In the genomic region with DNA sequence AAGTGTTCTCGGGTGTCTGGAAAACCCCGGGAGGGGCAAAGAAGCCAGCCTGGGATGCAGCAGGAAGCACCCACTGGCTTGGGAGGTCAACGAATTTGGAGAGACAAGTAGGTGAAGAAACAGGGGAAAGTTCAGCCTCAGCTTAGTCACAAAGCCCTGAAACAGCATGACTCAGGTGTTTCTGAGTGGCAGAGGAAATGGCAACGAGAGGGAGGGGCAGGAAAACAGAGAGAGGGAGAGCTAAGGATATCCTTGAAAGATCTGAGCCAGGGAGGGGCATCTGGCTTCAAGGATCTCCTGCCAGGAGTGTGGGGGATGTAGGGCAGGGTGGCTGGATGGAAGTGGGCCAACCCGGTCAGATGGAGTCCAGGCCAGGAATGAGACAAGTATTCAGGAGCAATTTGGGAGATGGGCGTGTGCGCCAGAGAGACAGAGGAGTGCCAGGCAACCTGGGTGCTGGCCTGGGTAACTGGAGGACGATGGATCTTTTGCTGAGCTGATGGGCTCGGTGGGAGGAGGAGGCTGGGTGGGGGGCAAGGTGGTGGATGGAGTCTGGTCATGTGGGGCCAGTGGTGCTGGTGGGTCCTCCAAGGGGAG, we compare ENCODE assay signal across 8 cellular contexts. TPM values are rescaled to one million over a fixed set of nuclear protein-coding genes. Genes with fewer than 3 reads are reported as not detected.
DNase-seq lines count a peak whose midpoint lies in the region; ATAC-seq, FAIRE-seq and TF ChIP-seq lines count a peak whose summit lies in the region.

No MANE protein-coding gene starts in this region.

- TF ChIP-seq CTCF in ascending aorta (IDR thresholded peaks at IDR 0.05) (no peak), keratinocyte (optimal IDR thresholded peaks at IDR 0.05 in 1 of 3, IDR thresholded peaks at IDR 0.05 in 1 of 3, conservative IDR thresholded peaks at IDR 0.05 in 1 of 3; ENCODE audit: extremely low read depth in 1 of 3, insufficient read depth in 2 of 3, low read length in 3 of 3) (no peak)

- no peaks in the 10 kb centered on the region for H3K9me1 ChIP-seq in keratinocyte (ENCODE audit: control insufficient read depth, extremely low read depth, insufficient read depth, low read length)

- peak overlapping the region; percentile 29 for H3K9ac ChIP-seq in keratinocyte (ENCODE audit: control insufficient read depth, extremely low read depth, insufficient read depth, low read length)

- H3K27ac Mint-ChIP-seq in stimulated activated memory B cell treated with anti-CD40 and anti-IgM and Interleukin-4, amounts not matched to agents 10 μg/mL and 1 μg/mL and 100 μg/mL, for 72 hours, result peak overlapping the region; percentile 48

- dilution Hi-C loops in keratinocyte (cut with MboI; ENCODE audit: extremely low pct_ligation_motif_present, low sequenced_read_pairs), result no loop called here

- peak overlapping the region; percentile 57 for H2AFZ ChIP-seq in keratinocyte (ENCODE audit: control insufficient read depth, low read length)

- no peaks in the 10 kb centered on the region for H3K36me3 ChIP-seq in ascending aorta
- peaks cover 0 to 11% of the 10 kb centered on the region in 2 experiments for H3K36me3 ChIP-seq in keratinocyte (ENCODE audit: control insufficient read depth in 2 of 2, extremely low read depth in 1 of 2, insufficient read depth in 2 of 2, low read length in 2 of 2)

- intact Hi-C loops in ascending aorta (cut with DNase I), result loop anchor here (1.0 kb wide), 1 partner anchor 23 kb away; no protein-coding TSS in a partner anchor

- peaks cover 53% of the 10 kb centered on the region for H3K27me3 Mint-ChIP-seq in stimulated activated memory B cell treated with anti-CD40 and anti-IgM and Interleukin-4, amounts not matched to agents 10 μg/mL and 1 μg/mL and 100 μg/mL, for 72 hours

- H3K27me3 ChIP-seq in ascending aorta (no peaks in the 10 kb centered on the region), keratinocyte (ENCODE audit: control insufficient read depth, extremely low read depth, insufficient read depth, low read length) (no peaks in the 10 kb centered on the region)

- H3K4me3 Mint-ChIP-seq in stimulated activated memory B cell treated with anti-CD40 and anti-IgM and Interleukin-4, amounts not matched to agents 10 μg/mL and 1 μg/mL and 100 μg/mL, for 72 hours, result no peak overlapping the region

- H3K9me3 ChIP-seq in ascending aorta (no peaks in the 10 kb centered on the region), keratinocyte (ENCODE audit: control insufficient read depth, low read depth, low read length) (no peaks in the 10 kb centered on the region)

- H3K27ac ChIP-seq in ascending aorta, result peak overlapping the region; percentile 76
- peak overlapping the region; percentile 76 for H3K27ac ChIP-seq in keratinocyte (ENCODE audit: control insufficient read depth, insufficient read depth, low read length)

- no peaks in the 10 kb centered on the region for H3K36me3 Mint-ChIP-seq in stimulated activated memory B cell treated with anti-CD40 and anti-IgM and Interleukin-4, amounts not matched to agents 10 μg/mL and 1 μg/mL and 100 μg/mL, for 72 hours

- peaks cover 10% of the 10 kb centered on the region for H3K4me1 Mint-ChIP-seq in stimulated activated memory B cell treated with anti-CD40 and anti-IgM and Interleukin-4, amounts not matched to agents 10 μg/mL and 1 μg/mL and 100 μg/mL, for 72 hours

- H3K4me1 ChIP-seq in ascending aorta (peaks cover 18 to 37% of the 10 kb centered on the region in 2 donors), keratinocyte (ENCODE audit: control insufficient read depth, extremely low read depth, insufficient read depth, low read length) (peaks cover 28% of the 10 kb centered on the region)

- H3K79me2 ChIP-seq in keratinocyte (ENCODE audit: control insufficient read depth, insufficient read depth, low read length), result no peaks in the 10 kb centered on the region

- H4K20me1 ChIP-seq in keratinocyte (ENCODE audit: control insufficient read depth, extremely low read depth, insufficient read depth, low read length), result no peaks in the 10 kb centered on the region

- H3K4me2 ChIP-seq in keratinocyte (ENCODE audit: control insufficient read depth, extremely low read depth, insufficient read depth, low read depth, low read length), result peak overlapping the region; percentile 67

- FAIRE-seq in keratinocyte (lab: Jason Lieb, UNC), result peak; percentile 93

- no peak for ATAC-seq in stimulated activated memory B cell treated with anti-CD40 and anti-IgM and Interleukin-4, amounts not matched to agents 10 μg/mL and 1 μg/mL and 100 μg/mL, for 72 hours

- DNase-seq in activated T-cell treated with anti-CD3 and anti-CD28 coated beads for 48 hours (ENCODE audit: low read depth), result peak; percentile 10
- DNase-seq in activated T-cell treated with anti-CD3 and anti-CD28 coated beads, Interleukin-2, amount 50 U/mL, for 1 hour, result no peak
- peak; percentile 24 for DNase-seq in NCI-H524 treated with DMSO at 0.1 percent for 48 hours (lab: John Stamatoyannopoulos, UW)
- DNase-seq in ascending aorta (ENCODE audit: low spot score in 2 of 2), result peak; percentile 55 to 88
- DNase-seq in keratinocyte (ENCODE audit: low read depth, low spot score), result peak; percentile 76
- no peak for DNase-seq in midbrain (lab: John Stamatoyannopoulos, UW)
- DNase-seq in middle frontal gyrus (ENCODE audit: extremely low spot score, low spot score), result no peak

- no peaks in the 10 kb centered on the region for H3K9me3 Mint-ChIP-seq in stimulated activated memory B cell treated with anti-CD40 and anti-IgM and Interleukin-4, amounts not matched to agents 10 μg/mL and 1 μg/mL and 100 μg/mL, for 72 hours

- H3K4me3 ChIP-seq in ascending aorta (no peak overlapping the region), keratinocyte (ENCODE audit: control insufficient read depth in 2 of 3, extremely low read depth in 1 of 3, insufficient read depth in 2 of 3, low read depth in 1 of 3, low read length in 3 of 3) (no peak overlapping the region)

RNA-seq across cellular contexts. Expression of a gene that starts 27.2 kb away (rescaled TPM):
- 30.2 TPM for total RNA-seq in ascending aorta
- polyA plus RNA-seq in keratinocyte, result 39.6 to 61.6 TPM (median 41.7 TPM) in 3 replicates
- 16.7 TPM for polyA plus RNA-seq in keratinocyte (2011; ENCODE audit: low read depth)
- 18.2 and 18.5 TPM in 2 replicates for polyA plus RNA-seq in keratinocyte (2011; cell fraction: cytosol; rRNA removed)
- 184 and 229 TPM in 2 replicates for polyA plus RNA-seq in keratinocyte (2011; cell fraction: nucleus; rRNA removed)
- 28.9 and 55.8 TPM in 2 replicates for polyA plus RNA-seq in keratinocyte (2012; ENCODE audit: low replicate concordance)
- 52.7 to 126 TPM (median 73.7 TPM) in 3 replicates for polyA minus RNA-seq in keratinocyte
- polyA minus RNA-seq in keratinocyte (2011; cell fraction: cytosol; rRNA and poly(A)+ RNA removed), result 38.4 TPM
- 116 and 134 TPM in 2 replicates for polyA minus RNA-seq in keratinocyte (2011; cell fraction: nucleus; rRNA and poly(A)+ RNA removed)

RNA-seq across cellular contexts. Expression of a gene that starts 45.8 kb away (rescaled TPM):
- 35.4 TPM for total RNA-seq in ascending aorta
- 19.3 to 39.8 TPM (median 32.7 TPM) in 3 replicates for polyA plus RNA-seq in keratinocyte
- 5.4 TPM for polyA plus RNA-seq in keratinocyte (2011; ENCODE audit: low read depth)
- 22.2 and 33.6 TPM in 2 replicates for polyA plus RNA-seq in keratinocyte (2011; cell fraction: cytosol; rRNA removed)
- polyA plus RNA-seq in keratinocyte (2011; cell fraction: nucleus; rRNA removed), result 31.0 and 36.9 TPM in 2 replicates
- polyA plus RNA-seq in keratinocyte (2012; ENCODE audit: low replicate concordance), result 13.4 and 22.8 TPM in 2 replicates
- 16.5 to 30.1 TPM (median 20.5 TPM) in 3 replicates for polyA minus RNA-seq in keratinocyte
- polyA minus RNA-seq in keratinocyte (2011; cell fraction: cytosol; rRNA and poly(A)+ RNA removed), result 21.7 TPM
- polyA minus RNA-seq in keratinocyte (2011; cell fraction: nucleus; rRNA and poly(A)+ RNA removed), result 11.2 and 20.5 TPM in 2 replicates

RNA-seq across cellular contexts. Expression of a gene that starts 57.5 kb away (rescaled TPM):
- total RNA-seq in ascending aorta, result 32.0 TPM
- polyA plus RNA-seq in keratinocyte, result 47.8 to 92.4 TPM (median 53.3 TPM) in 3 replicates
- 521 TPM for polyA plus RNA-seq in keratinocyte (2011; ENCODE audit: low read depth)
- polyA plus RNA-seq in keratinocyte (2011; cell fraction: cytosol; rRNA removed), result 21.0 and 29.9 TPM in 2 replicates
- 153 and 263 TPM in 2 replicates for polyA plus RNA-seq in keratinocyte (2011; cell fraction: nucleus; rRNA removed)
- polyA plus RNA-seq in keratinocyte (2012; ENCODE audit: low replicate concordance), result 64.5 and 89.1 TPM in 2 replicates
- polyA minus RNA-seq in keratinocyte, result 4.0 to 18.2 TPM (median 4.3 TPM) in 3 replicates
- 12.9 TPM for polyA minus RNA-seq in keratinocyte (2011; cell fraction: cytosol; rRNA and poly(A)+ RNA removed)
- 48.9 and 58.2 TPM in 2 replicates for polyA minus RNA-seq in keratinocyte (2011; cell fraction: nucleus; rRNA and poly(A)+ RNA removed)

Comparison
In these comparisons a context has a peak if more than half of its experiments do, and no peak if none do; other contexts are left out.
1. DNase-seq: peak in activated T-cell treated with anti-CD3 and anti-CD28 coated beads for 48 hours (single experiment), NCI-H524 treated with DMSO at 0.1 percent for 48 hours (single experiment), ascending aorta (2 of 2) and keratinocyte (single experiment); none in activated T-cell treated with anti-CD3 and anti-CD28 coated beads, Interleukin-2, amount 50 U/mL, for 1 hour (single experiment), midbrain (single experiment) and middle frontal gyrus (single experiment).